Comparison of ENCODE assay signal across 1 cellular context in the genomic region with DNA sequence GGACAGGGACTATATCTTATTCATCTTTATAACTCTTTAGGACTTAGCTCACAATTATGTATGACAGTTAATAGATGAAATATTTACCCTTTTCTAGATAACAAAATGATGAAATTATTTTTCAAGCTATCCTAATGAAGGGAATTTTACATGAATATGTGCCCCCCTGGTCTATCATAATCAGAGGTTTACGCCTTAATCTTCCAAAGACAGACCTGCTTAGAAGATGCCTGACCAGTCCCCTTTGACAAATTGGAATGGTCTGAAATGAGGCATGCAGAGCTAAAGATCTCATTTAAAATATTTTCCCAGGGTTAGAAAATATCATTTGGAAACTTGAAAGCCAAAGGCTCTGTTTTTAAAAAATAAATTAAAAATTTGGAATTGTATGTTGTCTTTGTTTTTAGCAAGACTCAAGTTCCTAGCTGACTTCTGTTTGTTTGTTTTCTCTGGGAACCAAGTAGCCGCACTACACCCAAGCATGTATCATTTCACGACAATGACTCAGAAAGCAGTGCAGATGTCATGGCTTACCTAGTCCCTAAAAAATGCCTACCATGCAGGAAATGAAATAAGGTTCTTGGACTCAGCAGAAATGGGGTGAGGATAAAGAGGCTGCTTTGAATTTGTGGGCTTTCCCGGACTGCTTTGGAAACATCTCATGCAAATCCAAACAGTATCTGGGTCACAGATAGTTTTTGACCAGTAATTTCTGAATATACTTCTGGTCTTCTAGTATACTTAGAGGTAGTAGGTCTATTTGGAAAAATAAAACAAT.
TF ChIP-seq lines count a peak whose summit lies in the region.

No MANE protein-coding gene starts in this region.

TF ChIP-seq in K562, 482 proteins besides CTCF, POLR2A, EP300 and RAD21 (continued from another document and continues in another):
- TF ChIP-seq, protein P1, sequence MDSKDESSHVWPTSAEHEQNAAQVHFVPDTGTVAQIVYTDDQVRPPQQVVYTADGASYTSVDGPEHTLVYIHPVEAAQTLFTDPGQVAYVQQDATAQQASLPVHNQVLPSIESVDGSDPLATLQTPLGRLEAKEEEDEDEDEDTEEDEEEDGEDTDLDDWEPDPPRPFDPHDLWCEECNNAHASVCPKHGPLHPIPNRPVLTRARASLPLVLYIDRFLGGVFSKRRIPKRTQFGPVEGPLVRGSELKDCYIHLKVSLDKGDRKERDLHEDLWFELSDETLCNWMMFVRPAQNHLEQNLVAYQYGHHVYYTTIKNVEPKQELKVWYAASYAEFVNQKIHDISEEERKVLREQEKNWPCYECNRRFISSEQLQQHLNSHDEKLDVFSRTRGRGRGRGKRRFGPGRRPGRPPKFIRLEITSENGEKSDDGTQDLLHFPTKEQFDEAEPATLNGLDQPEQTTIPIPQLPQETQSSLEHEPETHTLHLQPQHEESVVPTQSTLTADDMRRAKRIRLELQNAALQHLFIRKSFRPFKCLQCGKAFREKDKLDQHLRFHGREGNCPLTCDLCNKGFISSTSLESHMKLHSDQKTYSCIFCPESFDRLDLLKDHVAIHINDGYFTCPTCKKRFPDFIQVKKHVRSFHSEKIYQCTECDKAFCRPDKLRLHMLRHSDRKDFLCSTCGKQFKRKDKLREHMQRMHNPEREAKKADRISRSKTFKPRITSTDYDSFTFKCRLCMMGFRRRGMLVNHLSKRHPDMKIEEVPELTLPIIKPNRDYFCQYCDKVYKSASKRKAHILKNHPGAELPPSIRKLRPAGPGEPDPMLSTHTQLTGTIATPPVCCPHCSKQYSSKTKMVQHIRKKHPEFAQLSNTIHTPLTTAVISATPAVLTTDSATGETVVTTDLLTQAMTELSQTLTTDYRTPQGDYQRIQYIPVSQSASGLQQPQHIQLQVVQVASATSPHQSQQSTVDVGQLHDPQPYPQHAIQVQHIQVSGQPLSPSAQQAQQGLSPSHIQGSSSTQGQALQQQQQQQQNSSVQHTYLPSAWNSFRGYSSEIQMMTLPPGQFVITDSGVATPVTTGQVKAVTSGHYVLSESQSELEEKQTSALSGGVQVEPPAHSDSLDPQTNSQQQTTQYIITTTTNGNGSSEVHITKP (IDR thresholded peaks at IDR 0.05; ENCODE audit: partially characterized antibody), result peak; percentile 24
- TF ChIP-seq, protein P2, sequence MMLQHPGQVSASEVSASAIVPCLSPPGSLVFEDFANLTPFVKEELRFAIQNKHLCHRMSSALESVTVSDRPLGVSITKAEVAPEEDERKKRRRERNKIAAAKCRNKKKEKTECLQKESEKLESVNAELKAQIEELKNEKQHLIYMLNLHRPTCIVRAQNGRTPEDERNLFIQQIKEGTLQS (IDR thresholded peaks at IDR 0.05), result peak; percentile 88
- TF ChIP-seq, protein P2 (CRISPR knock-in tag; conservative IDR thresholded peaks at IDR 0.05), result peak; percentile 63
- TF ChIP-seq FOXK2 (conservative IDR thresholded peaks at IDR 0.05 in 1 of 2, IDR thresholded peaks at IDR 0.05 in 1 of 2; ENCODE audit: low read depth in 2 of 2) (peak; percentile 25 to 28; a peak in 1 of 4 replicates), MAFG (tag; conservative IDR thresholded peaks at IDR 0.05) (peak; percentile 91), YY1 (IDR thresholded peaks at IDR 0.05; ENCODE audit: borderline replicate concordance in 1 of 3, control insufficient read depth in 1 of 3, extremely low read depth in 1 of 3, insufficient read depth in 3 of 3, insufficient read length in 1 of 3, insufficient replicate concordance in 2 of 3, low read depth in 1 of 3, low read length in 2 of 3) (peak in 1 of 3 experiments; percentile 54), TEAD4 (IDR thresholded peaks at IDR 0.05; ENCODE audit: low read length) (peak; percentile 55; the same call in 1 of the 2 replicates), TEAD4 (CRISPR knock-in tag; IDR thresholded peaks at IDR 0.05; ENCODE audit: borderline replicate concordance) (no peak), KAT2B (IDR thresholded peaks at IDR 0.05; ENCODE audit: low read depth, low read length) (no peak), BACH1 (tag; IDR thresholded peaks at IDR 0.05) (peak; percentile 54; the same call in 1 of the 2 replicates), DPF2 (IDR thresholded peaks at IDR 0.05) (peak; percentile 73), RCOR1 (IDR thresholded peaks at IDR 0.05; ENCODE audit: borderline replicate concordance in 1 of 2, low read depth in 2 of 2, low read length in 2 of 2) (0 out of 4 replicates have a peak, but pooled peaks of 1 of the 2 experiments have one; percentile 7), ZNF589 (CRISPR knock-in tag; IDR thresholded peaks at IDR 0.05; ENCODE audit: low read depth) (peak; percentile 59; the same call in 1 of the 2 replicates), JUND (IDR thresholded peaks at IDR 0.05; ENCODE audit: borderline replicate concordance, low read depth, low read length) (peak; percentile 82), JUND (tag; IDR thresholded peaks at IDR 0.05; ENCODE audit: borderline replicate concordance, low read depth, low read length) (peak; percentile 89; the same call in 2 of the 3 replicates), ZNF445 (CRISPR knock-in tag; IDR thresholded peaks at IDR 0.05; ENCODE audit: low read depth) (no peak), TGIF2 (CRISPR knock-in tag; IDR thresholded peaks at IDR 0.05) (no peak), ATF1 (CRISPR knock-in tag; IDR thresholded peaks at IDR 0.05) (no peak), ATF1 (tag; IDR thresholded peaks at IDR 0.05) (0 out of 2 replicates have a peak, but pooled peaks have one; percentile 30), NFRKB (IDR thresholded peaks at IDR 0.05; ENCODE audit: low read depth) (peak; percentile 41), TEAD1 (CRISPR knock-in tag; IDR thresholded peaks at IDR 0.05) (0 out of 4 replicates have a peak, but pooled peaks of 1 of the 2 experiments have one; percentile 40), RFX1 (IDR thresholded peaks at IDR 0.05) (peak; percentile 27; the same call in 1 of the 2 replicates), SMARCA4 (IDR thresholded peaks at IDR 0.05) (peak; percentile 75), FOSL1 (tag; conservative IDR thresholded peaks at IDR 0.05) (peak; percentile 88), GATA2 (CRISPR knock-in tag; IDR thresholded peaks at IDR 0.05) (no peak), PYGO2 (tag; IDR thresholded peaks at IDR 0.05) (no peak), TRIM24 (IDR thresholded peaks at IDR 0.05) (0 out of 4 replicates have a peak, but pooled peaks of 1 of the 2 experiments have one; percentile 9), ZNF507 (tag; conservative IDR thresholded peaks at IDR 0.05) (no peak), GABPB1 (CRISPR knock-in tag; IDR thresholded peaks at IDR 0.05) (no peak), STAG1 (CRISPR knock-in tag; IDR thresholded peaks at IDR 0.05; ENCODE audit: borderline replicate concordance) (no peak), JUN (IDR thresholded peaks at IDR 0.05; ENCODE audit: borderline replicate concordance, low read depth, low read length) (peak; percentile 76), JUN (CRISPR knock-in tag; IDR thresholded peaks at IDR 0.05; ENCODE audit: borderline replicate concordance) (no peak), MAFK (IDR thresholded peaks at IDR 0.05; ENCODE audit: low read length) (peak; percentile 92), FOXJ2 (tag; IDR thresholded peaks at IDR 0.05) (peak; percentile 46; the same call in 1 of the 2 replicates), ZFP1 (CRISPR knock-in tag; IDR thresholded peaks at IDR 0.05) (no peak), NFE2 (IDR thresholded peaks at IDR 0.05; ENCODE audit: low read depth) (peak; percentile 74), LEF1 (IDR thresholded peaks at IDR 0.05) (peak; percentile 43; the same call in 1 of the 2 replicates), SP1 (CRISPR knock-in tag; IDR thresholded peaks at IDR 0.05) (no peak), MAFF (IDR thresholded peaks at IDR 0.05; ENCODE audit: low read length) (peak; percentile 86), CAMTA2 (CRISPR knock-in tag; conservative IDR thresholded peaks at IDR 0.05) (no peak), SMARCE1 (IDR thresholded peaks at IDR 0.05) (peak; percentile 62; the same call in 1 of the 2 replicates), GATAD2A (IDR thresholded peaks at IDR 0.05) (no peak)
- TF ChIP-seq, protein P3, sequence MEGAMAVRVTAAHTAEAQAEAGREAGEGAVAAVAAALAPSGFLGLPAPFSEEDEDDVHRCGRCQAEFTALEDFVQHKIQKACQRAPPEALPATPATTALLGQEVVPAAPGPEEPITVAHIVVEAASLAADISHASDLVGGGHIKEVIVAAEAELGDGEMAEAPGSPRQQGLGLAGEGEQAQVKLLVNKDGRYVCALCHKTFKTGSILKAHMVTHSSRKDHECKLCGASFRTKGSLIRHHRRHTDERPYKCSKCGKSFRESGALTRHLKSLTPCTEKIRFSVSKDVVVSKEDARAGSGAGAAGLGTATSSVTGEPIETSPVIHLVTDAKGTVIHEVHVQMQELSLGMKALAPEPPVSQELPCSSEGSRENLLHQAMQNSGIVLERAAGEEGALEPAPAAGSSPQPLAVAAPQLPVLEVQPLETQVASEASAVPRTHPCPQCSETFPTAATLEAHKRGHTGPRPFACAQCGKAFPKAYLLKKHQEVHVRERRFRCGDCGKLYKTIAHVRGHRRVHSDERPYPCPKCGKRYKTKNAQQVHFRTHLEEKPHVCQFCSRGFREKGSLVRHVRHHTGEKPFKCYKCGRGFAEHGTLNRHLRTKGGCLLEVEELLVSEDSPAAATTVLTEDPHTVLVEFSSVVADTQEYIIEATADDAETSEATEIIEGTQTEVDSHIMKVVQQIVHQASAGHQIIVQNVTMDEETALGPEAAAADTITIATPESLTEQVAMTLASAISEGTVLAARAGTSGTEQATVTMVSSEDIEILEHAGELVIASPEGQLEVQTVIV (CRISPR knock-in tag; IDR thresholded peaks at IDR 0.05; ENCODE audit: borderline replicate concordance), result peak; percentile 50; the same call in 1 of the 2 replicates
- TF ChIP-seq, protein P4, sequence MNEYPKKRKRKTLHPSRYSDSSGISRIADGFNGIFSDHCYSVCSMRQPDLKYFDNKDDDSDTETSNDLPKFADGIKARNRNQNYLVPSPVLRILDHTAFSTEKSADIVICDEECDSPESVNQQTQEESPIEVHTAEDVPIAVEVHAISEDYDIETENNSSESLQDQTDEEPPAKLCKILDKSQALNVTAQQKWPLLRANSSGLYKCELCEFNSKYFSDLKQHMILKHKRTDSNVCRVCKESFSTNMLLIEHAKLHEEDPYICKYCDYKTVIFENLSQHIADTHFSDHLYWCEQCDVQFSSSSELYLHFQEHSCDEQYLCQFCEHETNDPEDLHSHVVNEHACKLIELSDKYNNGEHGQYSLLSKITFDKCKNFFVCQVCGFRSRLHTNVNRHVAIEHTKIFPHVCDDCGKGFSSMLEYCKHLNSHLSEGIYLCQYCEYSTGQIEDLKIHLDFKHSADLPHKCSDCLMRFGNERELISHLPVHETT (CRISPR knock-in tag; conservative IDR thresholded peaks at IDR 0.05 in 1 of 2, IDR thresholded peaks at IDR 0.05 in 1 of 2), result no peak
- TF ChIP-seq, protein P5, sequence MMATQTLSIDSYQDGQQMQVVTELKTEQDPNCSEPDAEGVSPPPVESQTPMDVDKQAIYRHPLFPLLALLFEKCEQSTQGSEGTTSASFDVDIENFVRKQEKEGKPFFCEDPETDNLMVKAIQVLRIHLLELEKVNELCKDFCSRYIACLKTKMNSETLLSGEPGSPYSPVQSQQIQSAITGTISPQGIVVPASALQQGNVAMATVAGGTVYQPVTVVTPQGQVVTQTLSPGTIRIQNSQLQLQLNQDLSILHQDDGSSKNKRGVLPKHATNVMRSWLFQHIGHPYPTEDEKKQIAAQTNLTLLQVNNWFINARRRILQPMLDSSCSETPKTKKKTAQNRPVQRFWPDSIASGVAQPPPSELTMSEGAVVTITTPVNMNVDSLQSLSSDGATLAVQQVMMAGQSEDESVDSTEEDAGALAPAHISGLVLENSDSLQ (IDR thresholded peaks at IDR 0.05), result peak; percentile 24; the same call in 1 of the 2 replicates
- TF ChIP-seq, protein P6, sequence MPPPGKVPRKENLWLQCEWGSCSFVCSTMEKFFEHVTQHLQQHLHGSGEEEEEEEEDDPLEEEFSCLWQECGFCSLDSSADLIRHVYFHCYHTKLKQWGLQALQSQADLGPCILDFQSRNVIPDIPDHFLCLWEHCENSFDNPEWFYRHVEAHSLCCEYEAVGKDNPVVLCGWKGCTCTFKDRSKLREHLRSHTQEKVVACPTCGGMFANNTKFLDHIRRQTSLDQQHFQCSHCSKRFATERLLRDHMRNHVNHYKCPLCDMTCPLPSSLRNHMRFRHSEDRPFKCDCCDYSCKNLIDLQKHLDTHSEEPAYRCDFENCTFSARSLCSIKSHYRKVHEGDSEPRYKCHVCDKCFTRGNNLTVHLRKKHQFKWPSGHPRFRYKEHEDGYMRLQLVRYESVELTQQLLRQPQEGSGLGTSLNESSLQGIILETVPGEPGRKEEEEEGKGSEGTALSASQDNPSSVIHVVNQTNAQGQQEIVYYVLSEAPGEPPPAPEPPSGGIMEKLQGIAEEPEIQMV (tag; conservative IDR thresholded peaks at IDR 0.05; ENCODE audit: low read depth), result peak; percentile 62; the same call in 1 of the 2 replicates
- TF ChIP-seq, protein P7, sequence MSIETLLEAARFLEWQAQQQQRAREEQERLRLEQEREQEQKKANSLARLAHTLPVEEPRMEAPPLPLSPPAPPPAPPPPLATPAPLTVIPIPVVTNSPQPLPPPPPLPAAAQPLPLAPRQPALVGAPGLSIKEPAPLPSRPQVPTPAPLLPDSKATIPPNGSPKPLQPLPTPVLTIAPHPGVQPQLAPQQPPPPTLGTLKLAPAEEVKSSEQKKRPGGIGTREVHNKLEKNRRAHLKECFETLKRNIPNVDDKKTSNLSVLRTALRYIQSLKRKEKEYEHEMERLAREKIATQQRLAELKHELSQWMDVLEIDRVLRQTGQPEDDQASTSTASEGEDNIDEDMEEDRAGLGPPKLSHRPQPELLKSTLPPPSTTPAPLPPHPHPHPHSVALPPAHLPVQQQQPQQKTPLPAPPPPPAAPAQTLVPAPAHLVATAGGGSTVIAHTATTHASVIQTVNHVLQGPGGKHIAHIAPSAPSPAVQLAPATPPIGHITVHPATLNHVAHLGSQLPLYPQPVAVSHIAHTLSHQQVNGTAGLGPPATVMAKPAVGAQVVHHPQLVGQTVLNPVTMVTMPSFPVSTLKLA (conservative IDR thresholded peaks at IDR 0.05), result 0 out of 4 replicates have a peak, but pooled peaks of 1 of the 2 experiments have one; percentile 31
- TF ChIP-seq, protein P8, sequence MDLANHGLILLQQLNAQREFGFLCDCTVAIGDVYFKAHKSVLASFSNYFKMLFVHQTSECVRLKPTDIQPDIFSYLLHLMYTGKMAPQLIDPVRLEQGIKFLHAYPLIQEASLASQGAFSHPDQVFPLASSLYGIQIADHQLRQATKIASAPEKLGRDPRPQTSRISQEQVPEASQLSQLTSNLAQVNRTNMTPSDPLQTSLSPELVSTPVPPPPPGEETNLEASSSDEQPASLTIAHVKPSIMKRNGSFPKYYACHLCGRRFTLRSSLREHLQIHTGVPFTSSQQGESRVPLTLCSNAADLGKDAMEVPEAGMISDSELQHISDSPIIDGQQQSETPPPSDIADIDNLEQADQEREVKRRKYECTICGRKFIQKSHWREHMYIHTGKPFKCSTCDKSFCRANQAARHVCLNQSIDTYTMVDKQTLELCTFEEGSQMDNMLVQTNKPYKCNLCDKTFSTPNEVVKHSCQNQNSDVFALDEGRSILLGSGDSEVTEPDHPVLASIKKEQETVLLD (IDR thresholded peaks at IDR 0.05), result no peak
- TF ChIP-seq, protein P9, sequence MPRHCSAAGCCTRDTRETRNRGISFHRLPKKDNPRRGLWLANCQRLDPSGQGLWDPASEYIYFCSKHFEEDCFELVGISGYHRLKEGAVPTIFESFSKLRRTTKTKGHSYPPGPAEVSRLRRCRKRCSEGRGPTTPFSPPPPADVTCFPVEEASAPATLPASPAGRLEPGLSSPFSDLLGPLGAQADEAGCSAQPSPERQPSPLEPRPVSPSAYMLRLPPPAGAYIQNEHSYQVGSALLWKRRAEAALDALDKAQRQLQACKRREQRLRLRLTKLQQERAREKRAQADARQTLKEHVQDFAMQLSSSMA (CRISPR knock-in tag; IDR thresholded peaks at IDR 0.05), result no peak
